Comparison of ENCODE assay signal across 8 cellular contexts in genomic region chr4:119299221-119300071, GRCh38. TPM values are rescaled to one million over a fixed set of nuclear protein-coding genes. Genes with fewer than 3 reads are reported as not detected.
DNase-seq lines count a peak whose midpoint lies in the region; ATAC-seq and TF ChIP-seq lines count a peak whose summit lies in the region.

No MANE protein-coding gene starts in this region.

- peaks cover 7 to 9% of the 10 kb centered on the region in 2 donors for H3K27me3 Mint-ChIP-seq in effector memory CD8-positive, alpha-beta T cell

- no peaks in the 10 kb centered on the region for H3K27me3 ChIP-seq in OCI-LY3 (ENCODE audit: low read depth, low read length)

- peak overlapping the region; percentile 87 for H3K9ac ChIP-seq in OCI-LY3 (ENCODE audit: low read length)

- H3K36me3 Mint-ChIP-seq in effector memory CD8-positive, alpha-beta T cell (ENCODE audit: insufficient read depth): peaks cover 34% of the 10 kb centered on the region

- ATAC-seq in GM18499 (IDR thresholded peaks at IDR 0.05; ENCODE audit: insufficient read depth, unreplicated experiment) (peak; percentile 45), HG02588 (IDR thresholded peaks at IDR 0.05; ENCODE audit: unreplicated experiment) (peak; percentile 60)
- peak; percentile 3 for ATAC-seq in effector memory CD8-positive, alpha-beta T cell (replicated peaks)

- no peaks in the 10 kb centered on the region for H3K9me3 Mint-ChIP-seq in effector memory CD8-positive, alpha-beta T cell

- H3K4me3 ChIP-seq in OCI-LY3 (ENCODE audit: low read length): peak overlapping the region; percentile 91

- peak overlapping the region; percentile 78 for H3K27ac ChIP-seq in OCI-LY3 (ENCODE audit: low read length)

- H3K36me3 ChIP-seq in OCI-LY3 (replicated peaks; ENCODE audit: low read depth, low read length): peaks cover 34% of the 10 kb centered on the region

- H3K4me1 Mint-ChIP-seq in effector memory CD8-positive, alpha-beta T cell (ENCODE audit: low read depth in 2 of 2): peaks cover 16 to 24% of the 10 kb centered on the region in 2 donors

- DNase-seq in effector memory CD8-positive, alpha-beta T cell: peak in 1 of 3 experiments; percentile 6
- DNase-seq in myocyte (ENCODE audit: low read depth): peak; percentile 73
- DNase-seq in mesenteric fat pad (ENCODE audit: low spot score): no peak
- no peak for DNase-seq in NCI-H226
- DNase-seq in activated CD4-positive, alpha-beta T cell treated with anti-CD3 and anti-CD28 coated beads for 4 hours: no peak

- H3K9me3 ChIP-seq in OCI-LY3 (ENCODE audit: insufficient read depth, low read length): no peaks in the 10 kb centered on the region

- peaks cover 26% of the 10 kb centered on the region for H3K79me2 ChIP-seq in OCI-LY3 (ENCODE audit: low read length)

- H4K20me1 ChIP-seq in OCI-LY3 (ENCODE audit: insufficient read depth, low read length): no peaks in the 10 kb centered on the region; the same call in 1 of the 2 replicates

- H2AFZ ChIP-seq in OCI-LY3 (ENCODE audit: low read depth, low read length): peak overlapping the region; percentile 75

- H3K27ac Mint-ChIP-seq in effector memory CD8-positive, alpha-beta T cell: peak overlapping the region; percentile 99 to 100

- H3K4me2 ChIP-seq in OCI-LY3 (ENCODE audit: low read length): peak overlapping the region; percentile 100

- peak overlapping the region; percentile 99 to 100 for H3K4me3 Mint-ChIP-seq in effector memory CD8-positive, alpha-beta T cell

- no peak for TF ChIP-seq CTCF in OCI-LY3 (IDR thresholded peaks at IDR 0.05; ENCODE audit: low read depth, low read length)

- H3K4me1 ChIP-seq in OCI-LY3 (ENCODE audit: low read length): peaks cover 18% of the 10 kb centered on the region

RNA-seq across cellular contexts. Expression of gene FABP2, which starts 22.5 kb away (rescaled TPM):
- total RNA-seq in myocyte: not detected in 2 replicates
- 0.04 TPM for polyA plus RNA-seq in myocyte (2012)
- total RNA-seq in mesenteric fat pad: 0.80 TPM

Comparison
In these comparisons a context has a peak if more than half of its experiments do, and no peak if none do; other contexts are left out.
1. ATAC-seq: peak in every context shown above with its lines; median percentile 60 in HG02588; 45 in GM18499; 3 in effector memory CD8-positive, alpha-beta T cell.